Comparison of ENCODE assay signal across 1 cellular context in genomic region chr1:66929999-66930822, GRCh38.
A peak's percentile ranks its signal among the peaks of the same experiment; 100 is the strongest.
TF ChIP-seq lines count a peak whose summit lies in the region.

No MANE protein-coding gene starts in this region.

TF ChIP-seq in HepG2, 621 proteins besides CTCF, POLR2A, EP300 and RAD21 (continued from another document and continues in another):
- TF ChIP-seq PRDM4 (CRISPR knock-in tag; IDR thresholded peaks at IDR 0.05; ENCODE audit: borderline replicate concordance) (no peak), PLRG1 (conservative IDR thresholded peaks at IDR 0.05) (no peak), GFI1 (CRISPR knock-in tag; IDR thresholded peaks at IDR 0.05; ENCODE audit: borderline replicate concordance) (no peak; the same call in 1 of the 2 replicates), ZBTB7A (CRISPR knock-in tag; IDR thresholded peaks at IDR 0.05) (no peak), ZNF557 (CRISPR knock-in tag; IDR thresholded peaks at IDR 0.05) (no peak), ZMAT3 (CRISPR knock-in tag; conservative IDR thresholded peaks at IDR 0.05) (no peak; the same call in 1 of the 2 replicates), FOXJ3 (CRISPR knock-in tag; IDR thresholded peaks at IDR 0.05; ENCODE audit: borderline replicate concordance) (no peak), ZMAT5 (CRISPR knock-in tag; IDR thresholded peaks at IDR 0.05; ENCODE audit: borderline replicate concordance, low read depth) (no peak), ZNF17 (CRISPR knock-in tag; IDR thresholded peaks at IDR 0.05) (no peak), CENPBD1 (CRISPR knock-in tag; IDR thresholded peaks at IDR 0.05; ENCODE audit: borderline replicate concordance, low read depth) (no peak), ZNF451 (CRISPR knock-in tag; IDR thresholded peaks at IDR 0.05) (no peak), ZNF382 (CRISPR knock-in tag; IDR thresholded peaks at IDR 0.05; ENCODE audit: borderline replicate concordance) (no peak), ZBTB34 (CRISPR knock-in tag; IDR thresholded peaks at IDR 0.05) (no peak), ZNF766 (CRISPR knock-in tag; IDR thresholded peaks at IDR 0.05; ENCODE audit: borderline replicate concordance) (0 out of 2 replicates have a peak, but pooled peaks have one; percentile 45), ZNF570 (CRISPR knock-in tag; IDR thresholded peaks at IDR 0.05; ENCODE audit: borderline replicate concordance) (peak; percentile 28; the same call in 1 of the 2 replicates), IRF9 (CRISPR knock-in tag; IDR thresholded peaks at IDR 0.05; ENCODE audit: borderline replicate concordance) (no peak), ZNF44 (CRISPR knock-in tag; IDR thresholded peaks at IDR 0.05) (0 out of 2 replicates have a peak, but pooled peaks have one; percentile 52), HBP1 (CRISPR knock-in tag; IDR thresholded peaks at IDR 0.05; ENCODE audit: low read depth) (no peak), SPEN (CRISPR knock-in tag; IDR thresholded peaks at IDR 0.05; ENCODE audit: low read depth) (peak; percentile 31; the same call in 1 of the 2 replicates), HMG20A (CRISPR knock-in tag; IDR thresholded peaks at IDR 0.05; ENCODE audit: borderline replicate concordance) (no peak), FOXP4 (CRISPR knock-in tag; IDR thresholded peaks at IDR 0.05) (no peak), ZNF547 (CRISPR knock-in tag; IDR thresholded peaks at IDR 0.05) (no peak), NFE2 (CRISPR knock-in tag; IDR thresholded peaks at IDR 0.05) (no peak), ZBTB26 (CRISPR knock-in tag; IDR thresholded peaks at IDR 0.05; ENCODE audit: borderline replicate concordance) (no peak), NR2F2 (IDR thresholded peaks at IDR 0.05; ENCODE audit: borderline replicate concordance, low read depth) (no peak; the same call in 1 of the 2 replicates), ZNF280B (CRISPR knock-in tag; IDR thresholded peaks at IDR 0.05; ENCODE audit: borderline replicate concordance) (no peak), ZNF598 (CRISPR knock-in tag; IDR thresholded peaks at IDR 0.05; ENCODE audit: borderline replicate concordance) (no peak), ZNF431 (CRISPR knock-in tag; IDR thresholded peaks at IDR 0.05; ENCODE audit: borderline replicate concordance, low read depth) (peak; percentile 88; the same call in 1 of the 2 replicates), ZFP37 (CRISPR knock-in tag; IDR thresholded peaks at IDR 0.05; ENCODE audit: borderline replicate concordance) (no peak), ZFP36 (IDR thresholded peaks at IDR 0.05; ENCODE audit: borderline replicate concordance, low read depth, low read length, partially characterized antibody) (no peak), HIC2 (CRISPR knock-in tag; IDR thresholded peaks at IDR 0.05; ENCODE audit: low read depth) (no peak), RNF2 (conservative IDR thresholded peaks at IDR 0.05; ENCODE audit: low read depth) (no peak), KDM2A (CRISPR knock-in tag; IDR thresholded peaks at IDR 0.05; ENCODE audit: borderline replicate concordance, low read depth) (peak; percentile 77; the same call in 1 of the 2 replicates), FOXA3 (CRISPR knock-in tag; IDR thresholded peaks at IDR 0.05) (no peak), ZNF121 (CRISPR knock-in tag; IDR thresholded peaks at IDR 0.05) (0 out of 2 replicates have a peak, but pooled peaks have one; percentile 19), JUND (CRISPR knock-in tag; IDR thresholded peaks at IDR 0.05) (no peak), HDAC2 (CRISPR knock-in tag; IDR thresholded peaks at IDR 0.05) (no peak), ATF1 (CRISPR knock-in tag; IDR thresholded peaks at IDR 0.05) (no peak), MTA3 (CRISPR knock-in tag; IDR thresholded peaks at IDR 0.05) (no peak), CCDC6 (CRISPR knock-in tag; IDR thresholded peaks at IDR 0.05) (0 out of 2 replicates have a peak, but pooled peaks have one; percentile 22), TEF (CRISPR knock-in tag; IDR thresholded peaks at IDR 0.05) (no peak), ZNF207 (IDR thresholded peaks at IDR 0.05; ENCODE audit: borderline replicate concordance) (no peak), HOXD1 (CRISPR knock-in tag; IDR thresholded peaks at IDR 0.05) (no peak), HIVEP1 (CRISPR knock-in tag; IDR thresholded peaks at IDR 0.05) (no peak; the same call in 1 of the 2 replicates), RXRB (CRISPR knock-in tag; IDR thresholded peaks at IDR 0.05; ENCODE audit: borderline replicate concordance) (no peak), TCF12 (IDR thresholded peaks at IDR 0.05) (no peak), TCF12 (CRISPR knock-in tag; IDR thresholded peaks at IDR 0.05) (no peak), NFIC (IDR thresholded peaks at IDR 0.05; ENCODE audit: low read length) (no peak), MLLT10 (CRISPR knock-in tag; IDR thresholded peaks at IDR 0.05) (no peak), ZNF263 (CRISPR knock-in tag; IDR thresholded peaks at IDR 0.05) (no peak; the same call in 1 of the 2 replicates), GABPA (IDR thresholded peaks at IDR 0.05; ENCODE audit: low read depth, low read length) (no peak), GABPA (CRISPR knock-in tag; IDR thresholded peaks at IDR 0.05; ENCODE audit: low read depth) (peak; percentile 40), HCFC1 (IDR thresholded peaks at IDR 0.05; ENCODE audit: low read depth, low read length) (no peak)
